Comparison of ENCODE assay signal across 13 cellular contexts in genomic region chr14:22334275-22334577, GRCh38.
"Had no signal": no experiment of that assay in that cellular context is flagged by ENCODE, and none has a peak within 500 bp of the region (broad histone marks: within the 10 kb centered on the region; RNA-seq: fewer than 3 reads in every experiment).

No MANE protein-coding gene starts in this region.

- H3K4me1 Mint-ChIP-seq: activated naive CD8-positive, alpha-beta T cell treated with anti-CD3 and anti-CD28 coated beads, Interleukin-2, amount 50 U/mL, for 24 hours had no signal

- H3K36me3 ChIP-seq: prostate gland, upper lobe of right lung had no signal

- H3K27me3 ChIP-seq: upper lobe of right lung had no signal

- H3K4me3 Mint-ChIP-seq: activated naive CD8-positive, alpha-beta T cell treated with anti-CD3 and anti-CD28 coated beads, Interleukin-2, amount 50 U/mL, for 24 hours; activated T-helper 1 cell treated with anti-CD3 and anti-CD28 coated beads, Interleukin-12 subunit alpha, Interleukin-12 subunit beta, Interleukin-2, Interleukin-4 antibody, amounts not matched to agents 30 ng/mL and 10 ng/mL and 1 ng/mL, durations not matched to agents 14 hours and 24 hours and 36 hours; naive thymus-derived CD8-positive, alpha-beta T cell had no signal

- H3K9me3 ChIP-seq: mucosa of descending colon, prostate gland, upper lobe of right lung had no signal

- H3K27me3 Mint-ChIP-seq: activated naive CD8-positive, alpha-beta T cell treated with anti-CD3 and anti-CD28 coated beads, Interleukin-2, amount 50 U/mL, for 24 hours; naive thymus-derived CD8-positive, alpha-beta T cell had no signal

- H3K9me3 Mint-ChIP-seq: activated naive CD8-positive, alpha-beta T cell treated with anti-CD3 and anti-CD28 coated beads, Interleukin-2, amount 50 U/mL, for 24 hours; activated T-helper 1 cell treated with anti-CD3 and anti-CD28 coated beads, Interleukin-12 subunit alpha, Interleukin-12 subunit beta, Interleukin-2, Interleukin-4 antibody, amounts not matched to agents 30 ng/mL and 10 ng/mL and 1 ng/mL, durations not matched to agents 14 hours and 24 hours and 36 hours; naive thymus-derived CD8-positive, alpha-beta T cell had no signal

- H3K4me3 ChIP-seq: lung, mucosa of descending colon, prostate gland, upper lobe of right lung had no signal

- H3K27ac Mint-ChIP-seq: activated naive CD8-positive, alpha-beta T cell treated with anti-CD3 and anti-CD28 coated beads, Interleukin-2, amount 50 U/mL, for 24 hours; activated T-helper 1 cell treated with anti-CD3 and anti-CD28 coated beads, Interleukin-12 subunit alpha, Interleukin-12 subunit beta, Interleukin-2, Interleukin-4 antibody, amounts not matched to agents 30 ng/mL and 10 ng/mL and 1 ng/mL, durations not matched to agents 14 hours and 24 hours and 36 hours had no signal

- H3K36me3 Mint-ChIP-seq: naive thymus-derived CD8-positive, alpha-beta T cell had no signal

- ATAC-seq: activated naive CD8-positive, alpha-beta T cell treated with anti-CD3 and anti-CD28 coated beads, Interleukin-2, amount 50 U/mL, for 24 hours; naive thymus-derived CD8-positive, alpha-beta T cell; sciatic nerve had no signal

- H3K27ac ChIP-seq: prostate gland, upper lobe of right lung had no signal

- H3K4me1 ChIP-seq: prostate gland had no signal

- DNase-seq: activated naive CD4-positive, alpha-beta T cell treated with Interleukin-2 at 50 U/mL for 16 hours; activated naive CD8-positive, alpha-beta T cell treated with anti-CD3 and anti-CD28 coated beads, Interleukin-2, amount 50 U/mL, for 24 hours; central memory CD4-positive, alpha-beta T cell; naive thymus-derived CD8-positive, alpha-beta T cell; stimulated activated CD4-positive, alpha-beta T cell treated with anti-CD3 and anti-CD28 coated beads, Interleukin-12 subunit alpha, Interleukin-12 subunit beta, amount 100 ng/mL, for 4 hours; stimulated activated naive CD4-positive, alpha-beta T cell; T-helper 9 cell; upper lobe of right lung had no signal
